ENCODE assay signal across 11 cellular contexts in the genomic region with DNA sequence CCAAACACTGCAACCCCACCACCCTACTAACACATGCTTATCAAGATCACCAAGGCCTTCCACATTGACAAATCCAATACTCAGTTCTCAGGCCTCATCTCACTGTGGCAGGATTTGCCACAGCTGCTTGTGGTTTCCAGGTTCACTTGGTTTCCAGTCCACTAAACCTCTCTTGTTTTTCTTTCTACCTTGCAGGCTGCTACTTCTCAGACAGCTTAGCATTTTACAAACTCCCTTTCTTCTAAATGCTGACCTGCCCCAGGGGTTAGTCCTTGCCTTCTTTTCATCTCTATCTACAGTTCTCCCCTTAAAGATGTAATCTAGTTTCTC.
A peak's percentile ranks its signal among the peaks of the same experiment; 100 is the strongest.
DNase-seq lines count a peak whose midpoint lies in the region; ATAC-seq, FAIRE-seq and TF ChIP-seq lines count a peak whose summit lies in the region.
"Had no signal": no experiment of that assay in that cellular context is flagged by ENCODE, and none has a peak within 500 bp of the region (broad histone marks: within the 10 kb centered on the region; RNA-seq: fewer than 3 reads in every experiment).

No MANE protein-coding gene starts in this region.

- H3K4me2 ChIP-seq in astrocyte (ENCODE audit: low read length) (peak overlapping the region; percentile 74), trophoblast cell (ENCODE audit: low read length) (peak overlapping the region; percentile 42)

- TF ChIP-seq CTCF in astrocyte (IDR thresholded peaks at IDR 0.05; ENCODE audit: insufficient read depth, low read depth, low read length) = no peak

- peak; percentile 75 for DNase-seq in astrocyte (ENCODE audit: low read depth)
- no peak for DNase-seq in trophoblast cell
- no peak for DNase-seq in NK-92 (lab: John Stamatoyannopoulos, UW; ENCODE audit: unreplicated experiment)
- no peak for DNase-seq in NCI-H2029 (lab: John Stamatoyannopoulos, UW)
- no peak for DNase-seq in mucosa of gallbladder (ENCODE audit: low spot score)
- DNase-seq: NCI-H1436 treated with DMSO at 0.1 percent for 48 hours had no signal

- H3K27me3 ChIP-seq in astrocyte (ENCODE audit: insufficient read depth, low read length) = no peaks in the 10 kb centered on the region
- no peaks in the 10 kb centered on the region for H3K27me3 ChIP-seq in trophoblast cell (ENCODE audit: insufficient read depth, low read length)

- H3K9me3 Mint-ChIP-seq in astrocyte (ENCODE audit: unreplicated experiment) = peaks cover 2% of the 10 kb centered on the region
- H3K9me3 Mint-ChIP-seq: activated naive CD4-positive, alpha-beta T cell treated with anti-CD3 and anti-CD28 coated beads, Interleukin-2, amount 50 U/mL, for 24 hours had no signal

- ATAC-seq in GM18909 (IDR thresholded peaks at IDR 0.05; ENCODE audit: poor library complexity, unreplicated experiment) = peak; percentile 42
- peak; percentile 40 for ATAC-seq in HG03175 (IDR thresholded peaks at IDR 0.05; ENCODE audit: unreplicated experiment)
- no peak for ATAC-seq in HG03439 (IDR thresholded peaks at IDR 0.05; ENCODE audit: unreplicated experiment)

- peaks cover 12% of the 10 kb centered on the region for H4K20me1 ChIP-seq in astrocyte (ENCODE audit: insufficient read depth, low read length)

- H2BK5ac ChIP-seq in trophoblast cell (ENCODE audit: low read depth, low read length, poor library complexity) = peak overlapping the region; percentile 84

- H4K91ac ChIP-seq in trophoblast cell (ENCODE audit: low read depth, low read length) = peak overlapping the region; percentile 57

- H3K9ac ChIP-seq in astrocyte (ENCODE audit: low read length) = peak overlapping the region; percentile 49
- no peak overlapping the region for H3K9ac ChIP-seq in trophoblast cell (ENCODE audit: low read length)

- H4K8ac ChIP-seq in trophoblast cell (ENCODE audit: low read depth, low read length) = peak overlapping the region; percentile 75

- H2AK5ac ChIP-seq in trophoblast cell (ENCODE audit: low read length) = peak overlapping the region; percentile 29

- H3K36me3 ChIP-seq in astrocyte (ENCODE audit: insufficient read depth, low read length) (peaks cover 6% of the 10 kb centered on the region), trophoblast cell (ENCODE audit: control insufficient read depth in 1 of 2, insufficient read depth in 2 of 2, low read length in 2 of 2) (peaks cover 2 to 9% of the 10 kb centered on the region in 2 experiments)
- H3K36me3 ChIP-seq: prostate gland had no signal

- H3K4me3 ChIP-seq in astrocyte (ENCODE audit: insufficient read depth, low read depth, low read length) = no peak overlapping the region
- H3K4me3 ChIP-seq in trophoblast cell (ENCODE audit: low read depth, low read length) = no peak overlapping the region
- H3K4me3 ChIP-seq: prostate gland had no signal

- H2AFZ ChIP-seq in astrocyte (ENCODE audit: low read depth, low read length) (no peak overlapping the region), trophoblast cell (ENCODE audit: insufficient read depth, low read length, poor library complexity) (no peak overlapping the region)

- no peaks in the 10 kb centered on the region for H3K27me3 Mint-ChIP-seq in astrocyte (ENCODE audit: low read depth, unreplicated experiment)
- H3K27me3 Mint-ChIP-seq: activated naive CD4-positive, alpha-beta T cell treated with anti-CD3 and anti-CD28 coated beads, Interleukin-2, amount 50 U/mL, for 24 hours had no signal

- H3K4me1 ChIP-seq in astrocyte (ENCODE audit: insufficient read depth, low read length) = peaks cover 21% of the 10 kb centered on the region
- H3K4me1 ChIP-seq in trophoblast cell (ENCODE audit: control insufficient read depth in 1 of 2, insufficient read depth in 2 of 2, low read length in 2 of 2) = peaks cover 7 to 16% of the 10 kb centered on the region in 2 experiments
- H3K4me1 ChIP-seq: prostate gland had no signal

- peak overlapping the region; percentile 83 for H2BK12ac ChIP-seq in trophoblast cell (ENCODE audit: low read length)

- H3K23ac ChIP-seq in trophoblast cell (ENCODE audit: low read length) = no peak overlapping the region

- H3K18ac ChIP-seq in trophoblast cell (ENCODE audit: low read length) = peak overlapping the region; percentile 89

- peak overlapping the region; percentile 3 for H3K4me3 Mint-ChIP-seq in astrocyte (ENCODE audit: unreplicated experiment)
- H3K4me3 Mint-ChIP-seq: activated naive CD4-positive, alpha-beta T cell treated with anti-CD3 and anti-CD28 coated beads, Interleukin-2, amount 50 U/mL, for 24 hours had no signal

- FAIRE-seq in astrocyte (lab: Jason Lieb, UNC) = peak; percentile 20

- H3K9me3 ChIP-seq in astrocyte (ENCODE audit: insufficient read depth, low read depth, low read length) (no peaks in the 10 kb centered on the region), trophoblast cell (ENCODE audit: insufficient read depth, low read depth, low read length) (no peaks in the 10 kb centered on the region)
- H3K9me3 ChIP-seq: prostate gland had no signal

- H2BK120ac ChIP-seq in trophoblast cell (ENCODE audit: insufficient read depth, low read length, poor library complexity) = peak overlapping the region; percentile 68

- peak overlapping the region; percentile 98 for H3K27ac Mint-ChIP-seq in astrocyte (ENCODE audit: unreplicated experiment)
- H3K27ac Mint-ChIP-seq: activated naive CD4-positive, alpha-beta T cell treated with anti-CD3 and anti-CD28 coated beads, Interleukin-2, amount 50 U/mL, for 24 hours had no signal

- H3K4ac ChIP-seq in trophoblast cell (ENCODE audit: low read depth, low read length) = no peak overlapping the region

- H3K79me2 ChIP-seq in astrocyte (ENCODE audit: insufficient read depth, low read length) (peaks cover 6% of the 10 kb centered on the region), trophoblast cell (ENCODE audit: control insufficient read depth, insufficient read depth, low read length, poor library complexity) (peaks cover 2% of the 10 kb centered on the region)

- H3K14ac ChIP-seq in trophoblast cell (ENCODE audit: low read length) = peak overlapping the region; percentile 60

- peaks cover 16% of the 10 kb centered on the region for H3K79me1 ChIP-seq in trophoblast cell (ENCODE audit: low read length)

- H3K4me1 Mint-ChIP-seq in astrocyte (ENCODE audit: low read depth, unreplicated experiment) = peaks cover 57% of the 10 kb centered on the region
- H3K4me1 Mint-ChIP-seq: activated naive CD4-positive, alpha-beta T cell treated with anti-CD3 and anti-CD28 coated beads, Interleukin-2, amount 50 U/mL, for 24 hours had no signal

- H3K27ac ChIP-seq in astrocyte (ENCODE audit: low read depth, low read length) (peak overlapping the region; percentile 71), trophoblast cell (ENCODE audit: low read depth, low read length) (peak overlapping the region; percentile 91)
- H3K27ac ChIP-seq: prostate gland had no signal

- H3K36me3 Mint-ChIP-seq in astrocyte (ENCODE audit: low read depth, unreplicated experiment) = peaks cover 34% of the 10 kb centered on the region
- H3K36me3 Mint-ChIP-seq: activated naive CD4-positive, alpha-beta T cell treated with anti-CD3 and anti-CD28 coated beads, Interleukin-2, amount 50 U/mL, for 24 hours had no signal

- H4K12ac ChIP-seq in trophoblast cell (ENCODE audit: low read depth, low read length) = no peak overlapping the region
